ENCODE assay signal across 16 cellular contexts in the genomic region with DNA sequence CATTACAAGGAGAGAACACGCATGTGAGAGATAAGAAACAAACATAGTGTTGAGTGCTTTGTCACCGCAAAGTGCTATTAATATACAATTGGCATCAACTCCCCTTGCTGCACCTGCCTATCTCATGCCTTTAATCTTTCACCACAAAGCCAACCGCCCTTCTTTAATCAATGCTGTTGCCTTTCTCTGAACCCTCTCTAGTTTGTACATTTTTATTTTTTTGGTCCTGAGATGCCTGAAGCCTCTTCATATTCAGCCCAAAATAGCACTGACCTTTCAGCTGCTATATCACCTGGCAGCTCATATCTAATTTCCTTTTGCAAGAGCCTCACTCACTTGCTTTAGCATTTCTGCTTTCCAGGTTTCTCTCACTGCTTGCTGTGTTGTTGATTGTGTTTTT.
A peak's percentile ranks its signal among the peaks of the same experiment; 100 is the strongest.
DNase-seq lines count a peak whose midpoint lies in the region; ATAC-seq and TF ChIP-seq lines count a peak whose summit lies in the region.
"Had no signal": no experiment of that assay in that cellular context is flagged by ENCODE, and none has a peak within 500 bp of the region (broad histone marks: within the 10 kb centered on the region; RNA-seq: fewer than 3 reads in every experiment).

No MANE protein-coding gene starts in this region.

- DNase-seq in DMS153 (lab: John Stamatoyannopoulos, UW) (peak; percentile 100), NCI-H1092 treated with DMSO at 0.1 percent for 48 hours (lab: John Stamatoyannopoulos, UW) (peak; percentile 95), NCI-H2107 treated with DMSO at 0.1 percent for 48 hours (lab: John Stamatoyannopoulos, UW; ENCODE audit: unreplicated experiment) (peak; percentile 100), RPMI8226 (peak; percentile 14), HT-29 (ENCODE audit: low spot score) (no peak), amniotic stem cell (lab: John Stamatoyannopoulos, UW) (no peak)
- no peak for DNase-seq in central memory CD4-positive, alpha-beta T cell
- DNase-seq: ACHN; activated CD4-positive, alpha-beta memory T cell treated with anti-CD3 and anti-CD28 coated beads for 36 hours; activated naive CD4-positive, alpha-beta T cell treated with anti-CD3 and anti-CD28 coated beads for 36 hours; aorta; effector CD8-positive, alpha-beta T cell; HCEC 1CT; left lung; spleen had no signal

- no peak for ATAC-seq in SK-N-SH treated with all-trans-retinoic acid at 6 μM for 48 hours
- ATAC-seq: left lung had no signal

TF ChIP-seq in SK-N-SH treated with all-trans-retinoic acid at 6 μM for 48 hours, 23 proteins besides CTCF, POLR2A, EP300 and RAD21:
- TF ChIP-seq CSDC2 (CRISPR knock-in tag; IDR thresholded peaks at IDR 0.05) (no peak), ZFP30 (CRISPR knock-in tag; IDR thresholded peaks at IDR 0.05) (no peak), TSHZ2 (CRISPR knock-in tag; IDR thresholded peaks at IDR 0.05) (no peak), SNAI2 (CRISPR knock-in tag; IDR thresholded peaks at IDR 0.05) (no peak), BACH2 (CRISPR knock-in tag; IDR thresholded peaks at IDR 0.05; ENCODE audit: borderline replicate concordance) (no peak), TOX (CRISPR knock-in tag; IDR thresholded peaks at IDR 0.05; ENCODE audit: borderline replicate concordance) (no peak), ZNF8 (CRISPR knock-in tag; IDR thresholded peaks at IDR 0.05) (no peak), ISL1 (CRISPR knock-in tag; IDR thresholded peaks at IDR 0.05) (no peak), TCF4 (CRISPR knock-in tag; IDR thresholded peaks at IDR 0.05; ENCODE audit: borderline replicate concordance) (no peak), ZFP3 (CRISPR knock-in tag; IDR thresholded peaks at IDR 0.05) (no peak), GLIS3 (CRISPR knock-in tag; IDR thresholded peaks at IDR 0.05) (no peak), ESRRG (CRISPR knock-in tag; IDR thresholded peaks at IDR 0.05) (no peak), OSR1 (CRISPR knock-in tag; IDR thresholded peaks at IDR 0.05) (no peak)
- TF ChIP-seq, protein P1, sequence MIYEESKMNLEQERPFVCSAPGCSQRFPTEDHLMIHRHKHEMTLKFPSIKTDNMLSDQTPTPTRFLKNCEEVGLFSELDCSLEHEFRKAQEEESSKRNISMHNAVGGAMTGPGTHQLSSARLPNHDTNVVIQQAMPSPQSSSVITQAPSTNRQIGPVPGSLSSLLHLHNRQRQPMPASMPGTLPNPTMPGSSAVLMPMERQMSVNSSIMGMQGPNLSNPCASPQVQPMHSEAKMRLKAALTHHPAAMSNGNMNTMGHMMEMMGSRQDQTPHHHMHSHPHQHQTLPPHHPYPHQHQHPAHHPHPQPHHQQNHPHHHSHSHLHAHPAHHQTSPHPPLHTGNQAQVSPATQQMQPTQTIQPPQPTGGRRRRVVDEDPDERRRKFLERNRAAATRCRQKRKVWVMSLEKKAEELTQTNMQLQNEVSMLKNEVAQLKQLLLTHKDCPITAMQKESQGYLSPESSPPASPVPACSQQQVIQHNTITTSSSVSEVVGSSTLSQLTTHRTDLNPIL (CRISPR knock-in tag; IDR thresholded peaks at IDR 0.05; ENCODE audit: low read depth): no peak
- TF ChIP-seq, protein P2, sequence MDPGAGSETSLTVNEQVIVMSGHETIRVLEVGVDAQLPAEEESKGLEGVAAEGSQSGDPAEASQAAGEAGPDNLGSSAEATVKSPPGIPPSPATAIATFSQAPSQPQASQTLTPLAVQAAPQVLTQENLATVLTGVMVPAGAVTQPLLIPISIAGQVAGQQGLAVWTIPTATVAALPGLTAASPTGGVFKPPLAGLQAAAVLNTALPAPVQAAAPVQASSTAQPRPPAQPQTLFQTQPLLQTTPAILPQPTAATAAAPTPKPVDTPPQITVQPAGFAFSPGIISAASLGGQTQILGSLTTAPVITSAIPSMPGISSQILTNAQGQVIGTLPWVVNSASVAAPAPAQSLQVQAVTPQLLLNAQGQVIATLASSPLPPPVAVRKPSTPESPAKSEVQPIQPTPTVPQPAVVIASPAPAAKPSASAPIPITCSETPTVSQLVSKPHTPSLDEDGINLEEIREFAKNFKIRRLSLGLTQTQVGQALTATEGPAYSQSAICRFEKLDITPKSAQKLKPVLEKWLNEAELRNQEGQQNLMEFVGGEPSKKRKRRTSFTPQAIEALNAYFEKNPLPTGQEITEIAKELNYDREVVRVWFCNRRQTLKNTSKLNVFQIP (CRISPR knock-in tag; IDR thresholded peaks at IDR 0.05; ENCODE audit: borderline replicate concordance, low read depth): no peak

Comparison
In these comparisons a context has a peak if more than half of its experiments do, and no peak if none do; other contexts are left out.
1. DNase-seq: peak in DMS153 (single experiment), NCI-H1092 treated with DMSO at 0.1 percent for 48 hours (single experiment), NCI-H2107 treated with DMSO at 0.1 percent for 48 hours (single experiment) and RPMI8226 (single experiment); none in HT-29 (single experiment), central memory CD4-positive, alpha-beta T cell (single experiment) and amniotic stem cell (single experiment).